Comparison of ENCODE assay signal across 8 cellular contexts in genomic region chrX:115560211-115560977, GRCh38. TPM values are rescaled to one million over a fixed set of nuclear protein-coding genes. Genes with fewer than 3 reads are reported as not detected.
DNase-seq lines count a peak whose midpoint lies in the region; ATAC-seq and TF ChIP-seq lines count a peak whose summit lies in the region.

No MANE protein-coding gene starts in this region.

- CTCF ChIA-PET in activated CD8-positive, alpha-beta T cell treated with anti-CD3 and anti-CD28 coated beads, Interleukin-2, amount 10 ng/mL, durations not matched to agents 7 days and 5 days (lab: Charles Lee) = no interaction called here

- H3K4me3 Mint-ChIP-seq in activated CD8-positive, alpha-beta T cell treated with anti-CD3 and anti-CD28 coated beads, Interleukin-2, amount 10 ng/mL, durations not matched to agents 7 days and 5 days = peak overlapping the region; percentile 55

- H3K36me3 ChIP-seq in thyroid gland = no peaks in the 10 kb centered on the region

- H3K27ac Mint-ChIP-seq in activated CD8-positive, alpha-beta T cell treated with anti-CD3 and anti-CD28 coated beads, Interleukin-2, amount 10 ng/mL, durations not matched to agents 7 days and 5 days = no peak overlapping the region

- no peaks in the 10 kb centered on the region for H3K9me3 Mint-ChIP-seq in activated CD8-positive, alpha-beta T cell treated with anti-CD3 and anti-CD28 coated beads, Interleukin-2, amount 10 ng/mL, durations not matched to agents 7 days and 5 days (ENCODE audit: insufficient read depth)

- H3K9me3 ChIP-seq in thyroid gland = no peaks in the 10 kb centered on the region

- ATAC-seq in activated CD8-positive, alpha-beta T cell treated with anti-CD3 and anti-CD28 coated beads, Interleukin-2, amount 10 ng/mL, durations not matched to agents 7 days and 5 days = no peak
- ATAC-seq in GM18517 (IDR thresholded peaks at IDR 0.05; ENCODE audit: unreplicated experiment) (no peak), HG02759 (IDR thresholded peaks at IDR 0.05; ENCODE audit: unreplicated experiment) (no peak)

- peaks cover 5% of the 10 kb centered on the region for H3K27me3 Mint-ChIP-seq in activated CD8-positive, alpha-beta T cell treated with anti-CD3 and anti-CD28 coated beads, Interleukin-2, amount 10 ng/mL, durations not matched to agents 7 days and 5 days (ENCODE audit: low read depth)

- H3K4me1 Mint-ChIP-seq in activated CD8-positive, alpha-beta T cell treated with anti-CD3 and anti-CD28 coated beads, Interleukin-2, amount 10 ng/mL, durations not matched to agents 7 days and 5 days (ENCODE audit: low read depth) = no peaks in the 10 kb centered on the region

- WGBS in thyroid gland, 2 donors = 43 to 46% methylated on average over 9 to 10 of the region's 10 CpGs

- no peak for TF ChIP-seq CTCF in thyroid gland (IDR thresholded peaks at IDR 0.05)

- no peak for TF ChIP-seq POLR2A in thyroid gland (IDR thresholded peaks at IDR 0.05)

- H3K27ac ChIP-seq in thyroid gland = peak overlapping the region; percentile 92 to 97 (median 97)

- POLR2A ChIA-PET in activated CD8-positive, alpha-beta T cell treated with anti-CD3 and anti-CD28 coated beads, Interleukin-2, amount 10 ng/mL, durations not matched to agents 7 days and 5 days (lab: Charles Lee) = no interaction called here

- H3K4me3 ChIP-seq in thyroid gland (replicated peaks in 1 of 3) = peak overlapping the region in 2 of 3 donors; percentile 45 to 50

- intact Hi-C loops in thyroid gland (cut with DNase I) = no loop called here

- H3K27me3 ChIP-seq in thyroid gland = no peaks in the 10 kb centered on the region

- peaks cover 0 to 12% of the 10 kb centered on the region in 2 donors for H3K4me1 ChIP-seq in thyroid gland

- H3K36me3 Mint-ChIP-seq in activated CD8-positive, alpha-beta T cell treated with anti-CD3 and anti-CD28 coated beads, Interleukin-2, amount 10 ng/mL, durations not matched to agents 7 days and 5 days (ENCODE audit: low read depth) = no peaks in the 10 kb centered on the region

- DNase-seq in NCI-H2196 (lab: John Stamatoyannopoulos, UW; ENCODE audit: unreplicated experiment) (peak; percentile 12), NCI-H2196 treated with DMSO at 0.1 percent for 48 hours (lab: John Stamatoyannopoulos, UW; ENCODE audit: unreplicated experiment) (no peak), iPS-NIHi7 (ENCODE audit: extremely low spot score) (peak; percentile 11), thyroid gland (peak; percentile 40 to 56), NCI-H524 (lab: John Stamatoyannopoulos, UW) (no peak)
- DNase-seq in activated CD8-positive, alpha-beta T cell treated with anti-CD3 and anti-CD28 coated beads, Interleukin-2, amount 10 ng/mL, durations not matched to agents 7 days and 5 days = no peak

RNA-seq across cellular contexts. Expression of gene PLS3, which starts 0.6 kb away (rescaled TPM):
- total RNA-seq in activated CD8-positive, alpha-beta T cell treated with anti-CD3 and anti-CD28 coated beads, Interleukin-2, amount 10 ng/mL, durations not matched to agents 7 days and 5 days = under 1 TPM; 0.37 to 0.39 TPM
- 100 to 1,000 TPM; 238 to 366 (median 300) TPM for total RNA-seq in thyroid gland

Comparison
In these comparisons a context has a peak if more than half of its experiments do, and no peak if none do; other contexts are left out.
1. DNase-seq: peak in NCI-H2196 (single experiment), iPS-NIHi7 (single experiment) and thyroid gland (2 of 2); none in NCI-H2196 treated with DMSO at 0.1 percent for 48 hours (single experiment), activated CD8-positive, alpha-beta T cell treated with anti-CD3 and anti-CD28 coated beads, Interleukin-2, amount 10 ng/mL, durations not matched to agents 7 days and 5 days (single experiment) and NCI-H524 (0 of 2).
2. RNA of gene PLS3, which starts 0.6 kb away (total RNA-seq): 238 to 366 TPM in thyroid gland; 0.37 to 0.39 TPM in activated CD8-positive, alpha-beta T cell treated with anti-CD3 and anti-CD28 coated beads, Interleukin-2, amount 10 ng/mL, durations not matched to agents 7 days and 5 days; every median in the first group is over 100 times any median in the second.